In the genomic region with DNA sequence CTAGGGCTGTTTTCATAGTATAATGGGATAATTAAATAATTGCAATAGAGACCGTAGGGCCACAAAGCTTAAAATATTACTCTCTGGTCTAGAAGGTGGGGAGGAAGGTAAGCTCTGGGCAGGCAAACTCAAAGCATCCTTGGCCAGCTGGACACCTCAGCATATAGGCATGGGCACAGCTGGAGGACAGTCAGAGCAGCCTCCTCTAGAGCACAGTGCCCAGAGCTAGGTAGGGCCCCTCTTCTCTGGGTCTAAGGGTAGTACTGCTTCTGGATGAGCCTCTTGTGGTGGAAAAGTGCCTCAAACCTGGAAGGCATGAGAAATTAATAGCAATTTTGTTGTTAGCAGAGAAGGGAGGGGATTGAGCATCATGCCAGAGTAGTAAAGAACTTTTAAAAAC, we compare ENCODE assay signal across 21 cellular contexts.
"Had no signal": no experiment of that assay in that cellular context is flagged by ENCODE, and none has a peak within 500 bp of the region (broad histone marks: within the 10 kb centered on the region; RNA-seq: fewer than 3 reads in every experiment).

No MANE protein-coding gene starts in this region.

- H3K27ac ChIP-seq: esophagus squamous epithelium, heart right ventricle, ovary, right atrium auricular region, tibial artery, upper lobe of right lung, vagina had no signal

- DNase-seq: dermis blood vessel endothelial cell; esophagus squamous epithelium; foreskin melanocyte; hypothalamus; kidney glomerular epithelial cell; natural killer cell; nucleus accumbens; stimulated activated CD4-positive, alpha-beta T cell treated with anti-CD3 and anti-CD28 coated beads, Interleukin-4, amount 100 ng/mL, for 1 hour; stimulated activated CD8-positive, alpha-beta memory T cell treated with anti-CD3 and anti-CD28 coated beads, Interleukin-4, amount 100 ng/mL, for 48 hours had no signal

- FAIRE-seq: colon, islet of Langerhans had no signal

- H3K27me3 ChIP-seq: esophagus squamous epithelium, heart right ventricle, ovary, right atrium auricular region, tibial artery, upper lobe of right lung, vagina had no signal

- H3K27me3 Mint-ChIP-seq: stimulated activated naive CD8-positive, alpha-beta T cell treated with anti-CD3 and anti-CD28 coated beads, Interleukin-15, Interleukin-2, amounts not matched to agents 100 ng/mL and 50 ng/mL, for 24 hours had no signal

- H3K4me1 ChIP-seq: esophagus squamous epithelium, right atrium auricular region, tibial artery, vagina had no signal

- H3K4me1 Mint-ChIP-seq: natural killer cell; stimulated activated effector memory CD8-positive, alpha-beta T cell treated with anti-CD3 and anti-CD28 coated beads, Interleukin-12 subunit alpha, Interleukin-12 subunit beta, amount 100 ng/mL, for 72 hours had no signal

- H3K9me3 ChIP-seq: esophagus squamous epithelium, heart right ventricle, mucosa of descending colon, ovary, right atrium auricular region, tibial artery, upper lobe of right lung, vagina had no signal

- H3K36me3 Mint-ChIP-seq: natural killer cell; stimulated activated effector memory CD8-positive, alpha-beta T cell treated with anti-CD3 and anti-CD28 coated beads, Interleukin-12 subunit alpha, Interleukin-12 subunit beta, amount 100 ng/mL, for 72 hours had no signal

- H3K36me3 ChIP-seq: esophagus squamous epithelium, heart right ventricle, ovary, right atrium auricular region, tibial artery, upper lobe of right lung, vagina had no signal

- H3K4me3 ChIP-seq: esophagus squamous epithelium, heart right ventricle, mucosa of descending colon, ovary, right atrium auricular region, tibial artery, upper lobe of right lung, vagina had no signal

- H3K27ac Mint-ChIP-seq: natural killer cell; stimulated activated effector memory CD8-positive, alpha-beta T cell treated with anti-CD3 and anti-CD28 coated beads, Interleukin-12 subunit alpha, Interleukin-12 subunit beta, amount 100 ng/mL, for 72 hours; stimulated activated naive CD8-positive, alpha-beta T cell treated with anti-CD3 and anti-CD28 coated beads, Interleukin-15, Interleukin-2, amounts not matched to agents 100 ng/mL and 50 ng/mL, for 24 hours had no signal

- H3K9me3 Mint-ChIP-seq: natural killer cell; neural crest cell; stimulated activated effector memory CD8-positive, alpha-beta T cell treated with anti-CD3 and anti-CD28 coated beads, Interleukin-12 subunit alpha, Interleukin-12 subunit beta, amount 100 ng/mL, for 72 hours; stimulated activated naive CD8-positive, alpha-beta T cell treated with anti-CD3 and anti-CD28 coated beads, Interleukin-15, Interleukin-2, amounts not matched to agents 100 ng/mL and 50 ng/mL, for 24 hours had no signal

- ATAC-seq: natural killer cell; stimulated activated effector memory CD8-positive, alpha-beta T cell treated with anti-CD3 and anti-CD28 coated beads, Interleukin-12 subunit alpha, Interleukin-12 subunit beta, amount 100 ng/mL, for 72 hours had no signal

- H3K4me3 Mint-ChIP-seq: natural killer cell; neural crest cell; stimulated activated effector memory CD8-positive, alpha-beta T cell treated with anti-CD3 and anti-CD28 coated beads, Interleukin-12 subunit alpha, Interleukin-12 subunit beta, amount 100 ng/mL, for 72 hours; stimulated activated naive CD8-positive, alpha-beta T cell treated with anti-CD3 and anti-CD28 coated beads, Interleukin-15, Interleukin-2, amounts not matched to agents 100 ng/mL and 50 ng/mL, for 24 hours had no signal
